8 cellular contexts compared by ENCODE assay signal in the genomic region with DNA sequence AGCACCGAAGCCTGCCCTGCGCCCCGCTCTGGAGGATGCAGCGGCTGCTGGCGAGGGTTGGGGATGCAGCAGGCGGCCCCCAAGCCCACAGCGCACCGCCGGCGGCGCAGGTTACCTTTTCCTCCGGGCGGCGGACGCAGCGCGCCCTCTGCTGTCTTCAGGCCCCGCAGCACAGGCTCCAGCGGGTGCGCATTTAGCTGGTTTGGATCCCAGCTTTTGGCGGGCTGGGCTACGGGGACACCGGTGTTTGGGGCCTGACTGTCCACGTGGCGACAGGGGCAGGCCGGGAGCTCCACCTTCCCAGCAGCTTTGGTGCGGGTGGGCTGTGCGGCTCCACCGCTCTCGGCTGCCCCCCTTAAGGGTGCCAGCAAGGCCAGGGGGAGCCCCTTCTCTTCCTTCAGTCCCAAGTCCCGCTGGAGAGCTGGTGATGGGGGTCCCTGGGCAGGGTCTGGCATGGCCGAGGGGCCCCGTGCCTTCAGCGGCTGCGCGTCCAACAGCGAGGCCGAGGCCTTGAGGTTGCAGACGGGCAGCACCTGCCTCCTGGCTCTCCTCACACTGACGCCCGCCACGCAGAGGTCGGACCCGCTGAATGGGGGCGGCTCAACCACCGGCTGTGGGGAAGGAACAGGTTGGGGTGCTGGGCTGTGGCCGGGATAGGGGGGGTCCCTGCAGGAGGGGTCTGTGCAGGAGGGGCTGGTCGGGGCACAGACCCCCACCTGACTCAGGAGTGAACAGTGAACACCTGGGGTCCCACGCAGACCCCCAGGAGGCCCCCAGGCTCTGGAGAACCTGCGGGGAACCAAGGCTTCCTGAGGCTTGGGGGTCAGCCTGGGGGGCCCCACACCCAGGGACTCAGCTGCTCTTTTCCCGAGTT. TPM values are rescaled to one million over a fixed set of nuclear protein-coding genes. Genes with fewer than 3 reads are reported as not detected.
DNase-seq lines count a peak whose midpoint lies in the region; ATAC-seq and TF ChIP-seq lines count a peak whose summit lies in the region.

No MANE protein-coding gene starts in this region.

- intact Hi-C loops in activated CD8-positive, alpha-beta T cell treated with anti-CD3 and anti-CD28 coated beads for 36 hours (cut with micrococcal nuclease): loop anchor here (1.0 to 5.0 kb wide), 2 partner anchors 38 to 99 kb away; no protein-coding TSS in a partner anchor
- intact Hi-C loops in lower lobe of right lung (cut with DNase I): loop anchor here (10.0 kb wide), 1 partner anchor 106 kb away; no protein-coding TSS in a partner anchor

- H3K27me3 Mint-ChIP-seq in CD8-positive, alpha-beta memory T cell: peaks cover 5 to 17% of the 10 kb centered on the region in 2 donors
- no peaks in the 10 kb centered on the region for H3K27me3 Mint-ChIP-seq in activated CD8-positive, alpha-beta T cell treated with anti-CD3 and anti-CD28 coated beads for 36 hours

- no peaks in the 10 kb centered on the region for H3K4me1 ChIP-seq in CD8-positive, alpha-beta memory T cell (ENCODE audit: insufficient read depth, low read length)
- H3K4me1 ChIP-seq in lower lobe of right lung: peaks cover 5% of the 10 kb centered on the region

- no peaks in the 10 kb centered on the region for H3K27me3 ChIP-seq in CD8-positive, alpha-beta memory T cell (ENCODE audit: insufficient read depth, low read length, poor library complexity, severe bottlenecking)
- H3K27me3 ChIP-seq in lower lobe of right lung (ENCODE audit: low read depth): peaks cover 28% of the 10 kb centered on the region

- no peak overlapping the region for H3K4me3 Mint-ChIP-seq in CD8-positive, alpha-beta memory T cell
- no peak overlapping the region for H3K4me3 Mint-ChIP-seq in activated CD8-positive, alpha-beta T cell treated with anti-CD3 and anti-CD28 coated beads for 36 hours

- CTCF ChIA-PET in CD8-positive, alpha-beta memory T cell (lab: Charles Lee): interaction anchor here (0.6 to 3.9 kb wide), 36 partner anchors 10 to 269 kb away, joined by 3 to 49 read pairs (median 5); partner anchors contain the start of gene IL17REL
- CTCF ChIA-PET in activated CD8-positive, alpha-beta T cell treated with anti-CD3 and anti-CD28 coated beads for 36 hours (lab: Charles Lee): interaction anchor here (0.5 to 2.9 kb wide), 60 partner anchors 8 to 270 kb away, joined by 3 to 63 read pairs (median 4); partner anchors contain the start of genes MLC1 and PIM3

- no peaks in the 10 kb centered on the region for H3K36me3 Mint-ChIP-seq in CD8-positive, alpha-beta memory T cell
- H3K36me3 Mint-ChIP-seq in activated CD8-positive, alpha-beta T cell treated with anti-CD3 and anti-CD28 coated beads for 36 hours (ENCODE audit: low read depth): no peaks in the 10 kb centered on the region

- POLR2A ChIA-PET in CD8-positive, alpha-beta memory T cell (lab: Charles Lee): interaction anchor here (1.1 kb wide), 1 partner anchor 70 kb away, joined by 3 read pairs; no protein-coding TSS in a partner anchor
- POLR2A ChIA-PET in activated CD8-positive, alpha-beta T cell treated with anti-CD3 and anti-CD28 coated beads for 36 hours (lab: Charles Lee): interaction anchor here (0.5 to 2.3 kb wide), 8 partner anchors 11 to 161 kb away, joined by 3 to 8 read pairs (median 5); partner anchors contain the start of gene PIM3

- H3K9me3 Mint-ChIP-seq in CD8-positive, alpha-beta memory T cell: no peaks in the 10 kb centered on the region
- H3K9me3 Mint-ChIP-seq in activated CD8-positive, alpha-beta T cell treated with anti-CD3 and anti-CD28 coated beads for 36 hours: no peaks in the 10 kb centered on the region

- H3K36me3 ChIP-seq in CD8-positive, alpha-beta memory T cell (ENCODE audit: insufficient read depth, low read length): no peaks in the 10 kb centered on the region
- no peaks in the 10 kb centered on the region for H3K36me3 ChIP-seq in lower lobe of right lung

- no peak overlapping the region for H3K27ac Mint-ChIP-seq in CD8-positive, alpha-beta memory T cell
- no peak overlapping the region for H3K27ac Mint-ChIP-seq in activated CD8-positive, alpha-beta T cell treated with anti-CD3 and anti-CD28 coated beads for 36 hours

- TF ChIP-seq CTCF in HFF-Myc (IDR thresholded peaks at IDR 0.05; ENCODE audit: low read depth, low read length, missing control alignments) (peak; percentile 81), lower lobe of right lung (IDR thresholded peaks at IDR 0.05) (peak; percentile 92)
- TF ChIP-seq CTCF in activated CD8-positive, alpha-beta T cell treated with anti-CD3 and anti-CD28 coated beads for 36 hours (IDR thresholded peaks at IDR 0.05): peak; percentile 95

- no peak overlapping the region for H3K4me3 ChIP-seq in CD8-positive, alpha-beta memory T cell (ENCODE audit: low read length)
- H3K4me3 ChIP-seq in HFF-Myc (replicated peaks; ENCODE audit: low read depth, low read length) (no peak overlapping the region), lower lobe of right lung (no peak overlapping the region)

- H3K9me3 ChIP-seq in CD8-positive, alpha-beta memory T cell (ENCODE audit: low read length): no peaks in the 10 kb centered on the region
- H3K9me3 ChIP-seq in lower lobe of right lung: no peaks in the 10 kb centered on the region

- peak; percentile 95 for ATAC-seq in activated CD8-positive, alpha-beta T cell treated with anti-CD3 and anti-CD28 coated beads for 36 hours
- ATAC-seq in lower lobe of right lung (peak; percentile 92 to 94), HG03432 (IDR thresholded peaks at IDR 0.05; ENCODE audit: unreplicated experiment) (no peak)

- H3K27ac ChIP-seq in CD8-positive, alpha-beta memory T cell (ENCODE audit: low read depth, low read length): no peak overlapping the region
- no peak overlapping the region for H3K27ac ChIP-seq in lower lobe of right lung

- H3K4me1 Mint-ChIP-seq in CD8-positive, alpha-beta memory T cell: peaks cover 8 to 12% (median 12%) of the 10 kb centered on the region in 3 donors
- H3K4me1 Mint-ChIP-seq in activated CD8-positive, alpha-beta T cell treated with anti-CD3 and anti-CD28 coated beads for 36 hours (ENCODE audit: low read depth): peaks cover 17% of the 10 kb centered on the region

- DNase-seq in CD8-positive, alpha-beta memory T cell: peak; percentile 75 to 87 (median 77)
- DNase-seq in HFF-Myc (ENCODE audit: extremely low read depth, low read depth) (no peak), NCI-H524 treated with DMSO at 0.1 percent for 48 hours (lab: John Stamatoyannopoulos, UW) (peak; percentile 12), lower lobe of right lung (peak; percentile 88)
- peak; percentile 91 for DNase-seq in activated CD8-positive, alpha-beta T cell treated with anti-CD3 and anti-CD28 coated beads for 36 hours
- DNase-seq in effector CD4-positive, alpha-beta T cell: peak; percentile 82
- DNase-seq in stimulated activated CD8-positive, alpha-beta memory T cell treated with anti-CD3 and anti-CD28 coated beads, Interleukin-12 subunit alpha, Interleukin-12 subunit beta, amount 100 ng/mL, for 24 hours (ENCODE audit: extremely low read depth): peak; percentile 58

RNA-seq across cellular contexts. Expression of gene IL17REL, which starts 18.0 kb away (rescaled TPM):
- under 1 TPM; 0.20 to 0.29 TPM for total RNA-seq in CD8-positive, alpha-beta memory T cell
- polyA plus RNA-seq in CD8-positive, alpha-beta memory T cell: not detected
- under 1 TPM in 1 of 2 experiments, not detected in 1; 0.14 TPM for total RNA-seq in activated CD8-positive, alpha-beta T cell treated with anti-CD3 and anti-CD28 coated beads for 36 hours
- total RNA-seq in lower lobe of right lung: 0.09 TPM

RNA-seq across cellular contexts. Expression of gene TTLL8, which starts 27.5 kb away (rescaled TPM):
- total RNA-seq in CD8-positive, alpha-beta memory T cell: not detected
- not detected for polyA plus RNA-seq in CD8-positive, alpha-beta memory T cell
- total RNA-seq in activated CD8-positive, alpha-beta T cell treated with anti-CD3 and anti-CD28 coated beads for 36 hours: not detected
- not detected for total RNA-seq in lower lobe of right lung

RNA-seq across cellular contexts. Expression of gene MLC1, which starts 54.7 kb away (rescaled TPM):
- total RNA-seq in CD8-positive, alpha-beta memory T cell: under 1 TPM; 0.35 to 0.47 TPM
- 1.7 TPM for polyA plus RNA-seq in CD8-positive, alpha-beta memory T cell
- 1 to 10 TPM; 1.3 to 1.5 TPM for total RNA-seq in activated CD8-positive, alpha-beta T cell treated with anti-CD3 and anti-CD28 coated beads for 36 hours
- 3.2 TPM for total RNA-seq in lower lobe of right lung

RNA-seq across cellular contexts. Expression of gene MOV10L1, which starts 59.3 kb away (rescaled TPM):
- not detected for total RNA-seq in CD8-positive, alpha-beta memory T cell
- polyA plus RNA-seq in CD8-positive, alpha-beta memory T cell: not detected
- total RNA-seq in activated CD8-positive, alpha-beta T cell treated with anti-CD3 and anti-CD28 coated beads for 36 hours: under 1 TPM in 1 of 2 experiments, not detected in 1; 0.34 TPM
- total RNA-seq in lower lobe of right lung: 0.56 TPM
